15 cellular contexts compared by ENCODE assay signal in genomic region chr21:37483776-37484175, GRCh38.
"Had no signal": no experiment of that assay in that cellular context is flagged by ENCODE, and none has a peak within 500 bp of the region (broad histone marks: within the 10 kb centered on the region; RNA-seq: fewer than 3 reads in every experiment).

No MANE protein-coding gene starts in this region.

- DNase-seq: activated B cell treated with CpG ODN at 0.5 μM for 24 hours; activated CD4-positive, alpha-beta memory T cell treated with anti-CD3 and anti-CD28 coated beads for 36 hours; activated CD4-positive, alpha-beta T cell treated with anti-CD3 and anti-CD28 coated beads for 4 hours; activated CD8-positive, alpha-beta memory T cell treated with anti-CD3 and anti-CD28 coated beads, Interleukin-2, amount 50 U/mL, for 4 hours; activated gamma-delta T cell; activated T-cell treated with anti-CD3 and anti-CD28 coated beads, Interleukin-2, amount 50 U/mL, for 48 hours; adrenal gland; effector CD8-positive, alpha-beta T cell; left lung; right cardiac atrium; stimulated activated naive CD8-positive, alpha-beta T cell treated with anti-CD3 and anti-CD28 coated beads, Interleukin-15, amount 100 ng/mL, for 72 hours; transverse colon; uterus had no signal

- ATAC-seq: left lung; stimulated activated naive CD8-positive, alpha-beta T cell treated with anti-CD3 and anti-CD28 coated beads, Interleukin-15, amount 100 ng/mL, for 72 hours had no signal

- H3K27ac Mint-ChIP-seq: activated CD4-positive, alpha-beta memory T cell treated with anti-CD3 and anti-CD28 coated beads for 36 hours; activated naive CD4-positive, alpha-beta T cell treated with anti-CD3 and anti-CD28 coated beads, Interleukin-2, amount 50 U/mL, for 24 hours; dendritic cell treated with granulocyte-macrophage colony-stimulating factor and Interleukin-4, amounts not matched to agents 40 ng/mL and 50 ng/mL, for 4 days had no signal

- H3K27me3 Mint-ChIP-seq: activated B cell treated with CpG ODN at 0.5 μM for 24 hours; activated CD4-positive, alpha-beta memory T cell treated with anti-CD3 and anti-CD28 coated beads for 36 hours; activated naive CD4-positive, alpha-beta T cell treated with anti-CD3 and anti-CD28 coated beads, Interleukin-2, amount 50 U/mL, for 24 hours; dendritic cell treated with granulocyte-macrophage colony-stimulating factor and Interleukin-4, amounts not matched to agents 40 ng/mL and 50 ng/mL, for 4 days; stimulated activated naive CD8-positive, alpha-beta T cell treated with anti-CD3 and anti-CD28 coated beads, Interleukin-15, amount 100 ng/mL, for 72 hours had no signal

- H3K4me3 Mint-ChIP-seq: activated B cell treated with CpG ODN at 0.5 μM for 24 hours; activated CD4-positive, alpha-beta memory T cell treated with anti-CD3 and anti-CD28 coated beads for 36 hours; activated naive CD4-positive, alpha-beta T cell treated with anti-CD3 and anti-CD28 coated beads, Interleukin-2, amount 50 U/mL, for 24 hours; dendritic cell treated with granulocyte-macrophage colony-stimulating factor and Interleukin-4, amounts not matched to agents 40 ng/mL and 50 ng/mL, for 4 days; stimulated activated naive CD8-positive, alpha-beta T cell treated with anti-CD3 and anti-CD28 coated beads, Interleukin-15, amount 100 ng/mL, for 72 hours had no signal

- H3K9me3 Mint-ChIP-seq: activated B cell treated with CpG ODN at 0.5 μM for 24 hours; activated CD4-positive, alpha-beta memory T cell treated with anti-CD3 and anti-CD28 coated beads for 36 hours; activated naive CD4-positive, alpha-beta T cell treated with anti-CD3 and anti-CD28 coated beads, Interleukin-2, amount 50 U/mL, for 24 hours; dendritic cell treated with granulocyte-macrophage colony-stimulating factor and Interleukin-4, amounts not matched to agents 40 ng/mL and 50 ng/mL, for 4 days; stimulated activated naive CD8-positive, alpha-beta T cell treated with anti-CD3 and anti-CD28 coated beads, Interleukin-15, amount 100 ng/mL, for 72 hours had no signal

- H3K4me1 Mint-ChIP-seq: activated B cell treated with CpG ODN at 0.5 μM for 24 hours; stimulated activated naive CD8-positive, alpha-beta T cell treated with anti-CD3 and anti-CD28 coated beads, Interleukin-15, amount 100 ng/mL, for 72 hours had no signal
